Comparison of ENCODE assay signal across 26 cellular contexts in the genomic region with DNA sequence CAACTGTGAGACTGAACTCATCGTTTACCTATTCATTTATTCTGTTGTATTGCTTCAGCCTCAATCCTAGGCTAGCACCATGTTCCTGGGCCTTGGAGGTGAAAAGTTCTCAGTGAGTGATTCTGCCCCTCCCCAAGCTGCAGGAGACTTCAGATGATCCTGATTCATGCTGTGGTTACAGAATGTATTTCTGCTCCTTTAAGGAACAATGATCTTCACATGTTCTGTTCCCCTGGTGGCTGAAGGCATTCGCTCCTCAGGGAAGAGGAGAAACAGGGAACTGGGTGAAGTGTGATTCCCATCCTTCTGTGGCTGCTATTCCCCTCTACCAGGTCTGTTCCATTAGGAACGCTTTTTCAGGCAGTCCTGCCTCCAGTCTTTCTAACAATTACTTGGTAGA. TPM values are rescaled to one million over a fixed set of nuclear protein-coding genes. Genes with fewer than 3 reads are reported as not detected.
"Had no signal": no experiment of that assay in that cellular context is flagged by ENCODE, and none has a peak within 500 bp of the region (broad histone marks: within the 10 kb centered on the region; RNA-seq: fewer than 3 reads in every experiment).

No MANE protein-coding gene starts in this region.

- DNase-seq: activated CD8-positive, alpha-beta memory T cell treated with anti-CD3 and anti-CD28 coated beads for 24 hours; activated CD8-positive, alpha-beta memory T cell treated with anti-CD3 and anti-CD28 coated beads, Interleukin-2, amount 50 U/mL, for 48 hours; activated naive CD4-positive, alpha-beta T cell treated with anti-CD3 and anti-CD28 coated beads for 36 hours; activated naive CD8-positive, alpha-beta T cell treated with anti-CD3 and anti-CD28 coated beads, Interleukin-2, amount 10 ng/mL, durations not matched to agents 7 days and 5 days; activated T-cell treated with anti-CD3 and anti-CD28 coated beads, Interleukin-2, amount 50 U/mL, for 4 hours; amniotic stem cell; erythroblast; foreskin melanocyte; left colon; mesenchymal stem cell; naive B cell; retina; stimulated activated CD4-positive, alpha-beta T cell treated with anti-CD3 and anti-CD28 coated beads, Interleukin-2, amount 100 ng/mL, for 48 hours; stimulated activated CD8-positive, alpha-beta memory T cell treated with anti-CD3 and anti-CD28 coated beads, Interleukin-4, amount 100 ng/mL, for 48 hours; stimulated activated naive B cell treated with anti-CD40 and anti-IgM and Interleukin-4, amounts not matched to agents 10 μg/mL and 1 μg/mL and 100 μg/mL, for 72 hours; T-helper 9 cell had no signal

- ATAC-seq: activated T-cell treated with anti-CD3 and anti-CD28 coated beads, Interleukin-2, amount 50 U/mL, for 4 hours; left colon; stimulated activated naive B cell treated with anti-CD40 and anti-IgM and Interleukin-4, amounts not matched to agents 10 μg/mL and 1 μg/mL and 100 μg/mL, for 72 hours had no signal

- H3K4me3 ChIP-seq: thoracic aorta had no signal

RNA-seq across cellular contexts. Expression of a gene that starts 2.4 kb away (rescaled TPM):
- total RNA-seq: activated naive CD4-positive, alpha-beta T cell treated with anti-CD3 and anti-CD28 coated beads for 36 hours; activated naive CD8-positive, alpha-beta T cell treated with anti-CD3 and anti-CD28 coated beads, Interleukin-2, amount 10 ng/mL, durations not matched to agents 7 days and 5 days; activated T-cell treated with anti-CD3 and anti-CD28 coated beads, Interleukin-2, amount 50 U/mL, for 4 hours; cardiac septum; chondrocyte; fibroblast of lung; left colon; lower leg skin; mucosa of gallbladder; neural crest cell; omental fat pad; posterior vena cava; T-helper 1 cell treated with Interleukin-12 subunit alpha and Interleukin-12 subunit beta and Interleukin-4 antibody, amounts not matched to agents 30 ng/mL and 1 ng/mL, for 36 hours; thoracic aorta had no signal

RNA-seq across cellular contexts. Expression of a gene that starts 12.4 kb away (rescaled TPM):
- total RNA-seq: activated naive CD4-positive, alpha-beta T cell treated with anti-CD3 and anti-CD28 coated beads for 36 hours; activated naive CD8-positive, alpha-beta T cell treated with anti-CD3 and anti-CD28 coated beads, Interleukin-2, amount 10 ng/mL, durations not matched to agents 7 days and 5 days; activated T-cell treated with anti-CD3 and anti-CD28 coated beads, Interleukin-2, amount 50 U/mL, for 4 hours; cardiac septum; chondrocyte; fibroblast of lung; left colon; mucosa of gallbladder; neural crest cell; omental fat pad; posterior vena cava; T-helper 1 cell treated with Interleukin-12 subunit alpha and Interleukin-12 subunit beta and Interleukin-4 antibody, amounts not matched to agents 30 ng/mL and 1 ng/mL, for 36 hours; thoracic aorta had no signal

RNA-seq across cellular contexts. Expression of a gene that starts 25.5 kb away (rescaled TPM):
- total RNA-seq: activated naive CD4-positive, alpha-beta T cell treated with anti-CD3 and anti-CD28 coated beads for 36 hours; activated naive CD8-positive, alpha-beta T cell treated with anti-CD3 and anti-CD28 coated beads, Interleukin-2, amount 10 ng/mL, durations not matched to agents 7 days and 5 days; activated T-cell treated with anti-CD3 and anti-CD28 coated beads, Interleukin-2, amount 50 U/mL, for 4 hours; cardiac septum; chondrocyte; fibroblast of lung; left colon; lower leg skin; mucosa of gallbladder; neural crest cell; omental fat pad; posterior vena cava; T-helper 1 cell treated with Interleukin-12 subunit alpha and Interleukin-12 subunit beta and Interleukin-4 antibody, amounts not matched to agents 30 ng/mL and 1 ng/mL, for 36 hours; thoracic aorta had no signal
